8 cellular contexts compared by ENCODE assay signal in the genomic region with DNA sequence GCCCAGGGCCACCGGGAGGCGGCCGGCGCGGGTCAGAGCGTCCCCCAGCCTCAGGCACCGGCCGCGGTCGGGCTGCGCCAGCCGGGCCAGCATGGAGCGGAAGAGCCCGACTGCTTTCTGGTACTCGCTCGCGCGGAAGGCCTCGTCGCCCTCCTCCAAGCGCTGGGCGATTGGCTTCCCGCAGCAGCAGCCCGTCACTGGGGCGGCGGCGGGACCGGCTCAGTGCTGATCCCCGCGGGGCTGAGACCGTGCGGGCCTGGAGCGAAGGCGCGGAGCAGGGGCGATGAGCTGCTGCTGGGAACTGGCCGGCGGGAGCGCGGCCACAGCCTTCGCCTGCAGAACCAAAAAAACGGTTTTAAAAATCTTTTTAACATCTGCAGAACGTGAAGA.
A peak's percentile ranks its signal among the peaks of the same experiment; 100 is the strongest.
DNase-seq lines count a peak whose midpoint lies in the region; ATAC-seq and TF ChIP-seq lines count a peak whose summit lies in the region.
"Not testable (repeated sequence)": the region's sequence is repeated elsewhere in the genome, so short reads cannot be mapped to it uniquely, and the experiment has no call there.

No MANE protein-coding gene starts in this region.

- H3K36me3 ChIP-seq in body of pancreas (replicated peaks in 1 of 2; ENCODE audit: insufficient read depth in 1 of 2, low read depth in 2 of 2); spleen; vagina: not testable (repeated sequence)

- peak overlapping the region in 1 of 2 donors; percentile 39 for H3K4me3 ChIP-seq in body of pancreas
- H3K4me3 ChIP-seq in fibroblast of the aortic adventitia (ENCODE audit: low read depth, low read length) = peak overlapping the region; percentile 51
- peak overlapping the region in 5 of 8 donors; percentile 17 to 58 (median 45) for H3K4me3 ChIP-seq in spleen
- peak overlapping the region; percentile 23 to 39 for H3K4me3 ChIP-seq in vagina

- not testable (repeated sequence) for H3K9me3 ChIP-seq in body of pancreas, spleen, vagina

- peak in 2 of 3 donors; percentile 25 to 44 for TF ChIP-seq POLR2A in body of pancreas (IDR thresholded peaks at IDR 0.05)
- TF ChIP-seq POLR2A in spleen (IDR thresholded peaks at IDR 0.05); vagina (IDR thresholded peaks at IDR 0.05): not testable (repeated sequence)

- ATAC-seq in body of pancreas = peak; percentile 38

- intact Hi-C loops in body of pancreas (cut with DNase I); spleen (cut with DNase I; ENCODE audit: low total_unique reads); vagina (cut with DNase I): not testable (repeated sequence)

- in situ Hi-C loops in G401 (cut with HindIII; ENCODE audit: low sequenced_read_pairs) = not testable (repeated sequence)

- 0% methylated on average over 17 to 28 of the region's 43 CpGs for WGBS in body of pancreas, 2 donors
- WGBS in spleen, 5 donors = 0 to 5% (median 2%) methylated on average over 22 to 29 of the region's 43 CpGs

- H3K27me3 ChIP-seq in body of pancreas, vagina: not testable (repeated sequence)
- peaks cover 0 to 18% (median 0%) of the 10 kb centered on the region in 7 donors for H3K27me3 ChIP-seq in spleen (replicated peaks in 1 of 7)

- H3K4me1 ChIP-seq in body of pancreas, spleen, vagina: not testable (repeated sequence)

- TF ChIP-seq CTCF in body of pancreas (IDR thresholded peaks at IDR 0.05); fibroblast of the aortic adventitia (IDR thresholded peaks at IDR 0.05; ENCODE audit: insufficient read depth, low read length); spleen (IDR thresholded peaks at IDR 0.05 in 8 of 11, conservative IDR thresholded peaks at IDR 0.05 in 3 of 11); vagina (IDR thresholded peaks at IDR 0.05): not testable (repeated sequence)

- DNase-seq in G401 (ENCODE audit: low spot score) (peak; percentile 19), T-helper 9 cell (peak; percentile 6), body of pancreas (peak in 3 of 4 donors; percentile 29 to 54 (median 39)), myocyte (ENCODE audit: low read depth) (peak; percentile 32)
- peak; percentile 54 to 58 for DNase-seq in activated T-cell treated with anti-CD3 and anti-CD28 coated beads, Interleukin-2, amount 50 U/mL, for 48 hours
- DNase-seq in fibroblast of the aortic adventitia (ENCODE audit: low read depth); spleen; vagina (ENCODE audit: extremely low spot score in 2 of 2): not testable (repeated sequence)

- peak overlapping the region in 3 of 4 donors; percentile 70 to 95 (median 88) for H3K27ac ChIP-seq in body of pancreas
- peak overlapping the region in 3 of 8 donors; percentile 61 to 68 (median 62) for H3K27ac ChIP-seq in spleen
- H3K27ac ChIP-seq in vagina = not testable (repeated sequence)
